ENCODE assay signal across 14 cellular contexts in genomic region chr5:31944683-31945445, GRCh38.
DNase-seq lines count a peak whose midpoint lies in the region; ATAC-seq and TF ChIP-seq lines count a peak whose summit lies in the region.
"Had no signal": no experiment of that assay in that cellular context is flagged by ENCODE, and none has a peak within 500 bp of the region (broad histone marks: within the 10 kb centered on the region; RNA-seq: fewer than 3 reads in every experiment).

No MANE protein-coding gene starts in this region.

- H3K9me3 ChIP-seq in naive thymus-derived CD4-positive, alpha-beta T cell (ENCODE audit: control insufficient read depth in 2 of 3, low read length in 3 of 3), result no peaks in the 10 kb centered on the region
- no peaks in the 10 kb centered on the region for H3K9me3 ChIP-seq in breast epithelium
- H3K9me3 ChIP-seq: heart right ventricle, uterus had no signal

- peaks cover 0 to 3% (median 0%) of the 10 kb centered on the region in 11 donors for H3K9me3 Mint-ChIP-seq in naive thymus-derived CD4-positive, alpha-beta T cell
- H3K9me3 Mint-ChIP-seq: activated naive CD8-positive, alpha-beta T cell treated with anti-CD3 and anti-CD28 coated beads, Interleukin-2, amount 10 ng/mL, durations not matched to agents 7 days and 5 days; naive thymus-derived CD8-positive, alpha-beta T cell had no signal

- intact Hi-C loops in posterior vena cava (cut with DNase I), result no loop called here
- intact Hi-C loops in naive thymus-derived CD4-positive, alpha-beta T cell (cut with micrococcal nuclease), result no loop called here
- intact Hi-C loops in breast epithelium (cut with DNase I; ENCODE audit: low total_unique reads), result no loop called here

- POLR2A ChIA-PET in naive thymus-derived CD4-positive, alpha-beta T cell (lab: Charles Lee), result no interaction called here

- no peak for TF ChIP-seq POLR2A in breast epithelium (IDR thresholded peaks at IDR 0.05)

- no peak overlapping the region for H3K27ac Mint-ChIP-seq in naive thymus-derived CD4-positive, alpha-beta T cell
- H3K27ac Mint-ChIP-seq: activated naive CD8-positive, alpha-beta T cell treated with anti-CD3 and anti-CD28 coated beads, Interleukin-2, amount 10 ng/mL, durations not matched to agents 7 days and 5 days; naive thymus-derived CD8-positive, alpha-beta T cell had no signal

- H3K36me3 ChIP-seq in naive thymus-derived CD4-positive, alpha-beta T cell (ENCODE audit: control insufficient read depth in 2 of 3, insufficient read depth in 3 of 3, low read length in 3 of 3), result no peaks in the 10 kb centered on the region
- no peaks in the 10 kb centered on the region for H3K36me3 ChIP-seq in breast epithelium
- H3K36me3 ChIP-seq: heart right ventricle, uterus had no signal

- no peaks in the 10 kb centered on the region for H3K4me1 ChIP-seq in naive thymus-derived CD4-positive, alpha-beta T cell (ENCODE audit: control insufficient read depth in 2 of 2, insufficient read depth in 2 of 2, low read length in 2 of 2)
- H3K4me1 ChIP-seq in breast epithelium, result peaks cover 0 to 5% of the 10 kb centered on the region in 2 donors

- CTCF ChIA-PET in naive thymus-derived CD4-positive, alpha-beta T cell (lab: Charles Lee), result no interaction called here

- no peaks in the 10 kb centered on the region for H3K27me3 ChIP-seq in naive thymus-derived CD4-positive, alpha-beta T cell (ENCODE audit: control insufficient read depth in 2 of 2, insufficient read depth in 2 of 2, low read length in 2 of 2)
- no peaks in the 10 kb centered on the region for H3K27me3 ChIP-seq in breast epithelium
- H3K27me3 ChIP-seq: heart right ventricle, uterus had no signal

- H3K36me3 Mint-ChIP-seq in naive thymus-derived CD4-positive, alpha-beta T cell, result peaks cover 0 to 9% (median 0%) of the 10 kb centered on the region in 5 donors
- H3K36me3 Mint-ChIP-seq: activated naive CD8-positive, alpha-beta T cell treated with anti-CD3 and anti-CD28 coated beads, Interleukin-2, amount 10 ng/mL, durations not matched to agents 7 days and 5 days; naive thymus-derived CD8-positive, alpha-beta T cell had no signal

- DNase-seq in DMS153 treated with DMSO at 0.1 percent for 48 hours (lab: John Stamatoyannopoulos, UW; ENCODE audit: unreplicated experiment) (peak; percentile 71), NCI-H2107 (lab: John Stamatoyannopoulos, UW) (peak; percentile 92), amniotic epithelial cell (ENCODE audit: low read depth) (peak; percentile 24), posterior vena cava (ENCODE audit: low spot score) (peak; percentile 72), pons (ENCODE audit: low spot score) (no peak), breast epithelium (ENCODE audit: low spot score in 2 of 2) (no peak)
- DNase-seq in naive thymus-derived CD4-positive, alpha-beta T cell, result no peak
- DNase-seq: activated naive CD8-positive, alpha-beta T cell treated with anti-CD3 and anti-CD28 coated beads, Interleukin-2, amount 10 ng/mL, durations not matched to agents 7 days and 5 days; C1 segment of cervical spinal cord; heart right ventricle; naive thymus-derived CD8-positive, alpha-beta T cell; stimulated activated CD4-positive, alpha-beta T cell treated with anti-CD3 and anti-CD28 coated beads, Interleukin-2, amount 100 ng/mL, for 48 hours; uterus had no signal

- H3K4me3 Mint-ChIP-seq in naive thymus-derived CD4-positive, alpha-beta T cell, result no peak overlapping the region
- H3K4me3 Mint-ChIP-seq: activated naive CD8-positive, alpha-beta T cell treated with anti-CD3 and anti-CD28 coated beads, Interleukin-2, amount 10 ng/mL, durations not matched to agents 7 days and 5 days; naive thymus-derived CD8-positive, alpha-beta T cell had no signal

- H3K27me3 Mint-ChIP-seq in naive thymus-derived CD4-positive, alpha-beta T cell, result no peaks in the 10 kb centered on the region
- H3K27me3 Mint-ChIP-seq: naive thymus-derived CD8-positive, alpha-beta T cell had no signal

- no peak for ATAC-seq in naive thymus-derived CD4-positive, alpha-beta T cell
- ATAC-seq: naive thymus-derived CD8-positive, alpha-beta T cell had no signal

- TF ChIP-seq CTCF in breast epithelium (IDR thresholded peaks at IDR 0.05), result no peak

- no peak overlapping the region for H3K27ac ChIP-seq in naive thymus-derived CD4-positive, alpha-beta T cell (ENCODE audit: low read depth, low read length)
- no peak overlapping the region for H3K27ac ChIP-seq in breast epithelium
- H3K27ac ChIP-seq: uterus, VCaP had no signal

- H3K4me3 ChIP-seq in naive thymus-derived CD4-positive, alpha-beta T cell (ENCODE audit: low read length), result no peak overlapping the region
- H3K4me3 ChIP-seq in breast epithelium, result no peak overlapping the region
- H3K4me3 ChIP-seq: heart right ventricle, uterus had no signal

- peaks cover 0 to 17% (median 4%) of the 10 kb centered on the region in 7 donors for H3K4me1 Mint-ChIP-seq in naive thymus-derived CD4-positive, alpha-beta T cell
- H3K4me1 Mint-ChIP-seq: activated naive CD8-positive, alpha-beta T cell treated with anti-CD3 and anti-CD28 coated beads, Interleukin-2, amount 10 ng/mL, durations not matched to agents 7 days and 5 days had no signal

Comparison
In these comparisons a context has a peak if more than half of its experiments do, and no peak if none do; other contexts are left out.
1. DNase-seq: peak in DMS153 treated with DMSO at 0.1 percent for 48 hours (single experiment), NCI-H2107 (single experiment), amniotic epithelial cell (single experiment) and posterior vena cava (single experiment); none in naive thymus-derived CD4-positive, alpha-beta T cell (0 of 9), pons (single experiment) and breast epithelium (0 of 2).